In the genomic region with DNA sequence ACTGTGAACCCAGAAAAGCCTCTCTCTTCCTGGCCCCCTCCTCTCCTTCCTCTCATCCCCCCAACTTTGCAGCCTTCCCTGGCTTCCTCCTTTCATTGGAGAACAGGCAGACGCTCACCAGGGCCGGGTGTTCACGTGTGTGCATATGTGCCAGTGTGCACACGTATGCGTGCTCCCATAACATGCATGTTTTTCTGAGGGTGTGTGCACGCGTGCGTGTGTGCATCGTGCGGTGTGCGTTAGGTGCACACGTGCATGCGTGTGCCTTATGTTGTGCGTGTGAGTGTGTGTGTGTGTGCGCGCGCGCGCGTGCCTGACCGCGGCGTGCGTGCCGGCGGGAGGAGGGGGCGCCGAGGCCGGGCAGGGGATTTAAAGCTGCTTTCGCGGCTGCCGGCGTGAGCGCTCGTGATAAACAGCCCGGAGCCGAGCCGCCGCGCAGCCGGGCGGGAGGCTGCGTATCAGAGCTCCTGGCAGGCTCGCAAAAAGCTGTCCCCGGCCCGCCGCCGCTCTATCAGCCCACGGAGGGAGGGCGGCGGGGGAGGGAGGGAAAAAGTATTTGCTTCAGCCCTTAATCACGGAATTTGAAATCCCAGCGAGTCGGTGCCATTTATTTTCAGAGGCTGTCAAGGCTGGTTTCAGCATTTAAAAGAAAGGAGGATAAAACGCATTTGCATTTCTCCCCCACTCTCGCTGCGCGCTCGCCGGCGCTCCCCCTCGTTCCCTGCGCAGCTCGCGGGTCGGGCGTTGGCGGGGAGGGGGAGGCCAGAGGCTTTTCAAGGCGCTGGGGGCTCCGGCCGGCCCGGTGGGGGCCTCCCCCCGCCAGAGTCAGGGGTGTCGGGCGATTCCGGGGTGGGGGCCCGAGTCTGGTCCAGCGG, we compare ENCODE assay signal across 1 cellular context.
TF ChIP-seq lines count a peak whose summit lies in the region.

No MANE protein-coding gene starts in this region.

TF ChIP-seq in K562, 482 proteins besides CTCF, POLR2A, EP300 and RAD21 (continued from another document):
- 0 out of 2 replicates have a peak, but pooled peaks have one; percentile 11 for TF ChIP-seq ESRRA (IDR thresholded peaks at IDR 0.05; ENCODE audit: borderline replicate concordance, low read depth)
- TF ChIP-seq L3MBTL2 (IDR thresholded peaks at IDR 0.05): peak; percentile 64; the same call in 1 of the 2 replicates
- TF ChIP-seq, protein P1, sequence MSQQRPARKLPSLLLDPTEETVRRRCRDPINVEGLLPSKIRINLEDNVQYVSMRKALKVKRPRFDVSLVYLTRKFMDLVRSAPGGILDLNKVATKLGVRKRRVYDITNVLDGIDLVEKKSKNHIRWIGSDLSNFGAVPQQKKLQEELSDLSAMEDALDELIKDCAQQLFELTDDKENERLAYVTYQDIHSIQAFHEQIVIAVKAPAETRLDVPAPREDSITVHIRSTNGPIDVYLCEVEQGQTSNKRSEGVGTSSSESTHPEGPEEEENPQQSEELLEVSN (IDR thresholded peaks at IDR 0.05; ENCODE audit: borderline replicate concordance in 1 of 2, extremely low read depth in 1 of 2, insufficient read depth in 1 of 2, insufficient read length in 1 of 2, low read depth in 1 of 2, low read length in 1 of 2, poor library complexity in 1 of 2, severe bottlenecking in 1 of 2): peak; percentile 42 to 64
- TF ChIP-seq, protein P2, sequence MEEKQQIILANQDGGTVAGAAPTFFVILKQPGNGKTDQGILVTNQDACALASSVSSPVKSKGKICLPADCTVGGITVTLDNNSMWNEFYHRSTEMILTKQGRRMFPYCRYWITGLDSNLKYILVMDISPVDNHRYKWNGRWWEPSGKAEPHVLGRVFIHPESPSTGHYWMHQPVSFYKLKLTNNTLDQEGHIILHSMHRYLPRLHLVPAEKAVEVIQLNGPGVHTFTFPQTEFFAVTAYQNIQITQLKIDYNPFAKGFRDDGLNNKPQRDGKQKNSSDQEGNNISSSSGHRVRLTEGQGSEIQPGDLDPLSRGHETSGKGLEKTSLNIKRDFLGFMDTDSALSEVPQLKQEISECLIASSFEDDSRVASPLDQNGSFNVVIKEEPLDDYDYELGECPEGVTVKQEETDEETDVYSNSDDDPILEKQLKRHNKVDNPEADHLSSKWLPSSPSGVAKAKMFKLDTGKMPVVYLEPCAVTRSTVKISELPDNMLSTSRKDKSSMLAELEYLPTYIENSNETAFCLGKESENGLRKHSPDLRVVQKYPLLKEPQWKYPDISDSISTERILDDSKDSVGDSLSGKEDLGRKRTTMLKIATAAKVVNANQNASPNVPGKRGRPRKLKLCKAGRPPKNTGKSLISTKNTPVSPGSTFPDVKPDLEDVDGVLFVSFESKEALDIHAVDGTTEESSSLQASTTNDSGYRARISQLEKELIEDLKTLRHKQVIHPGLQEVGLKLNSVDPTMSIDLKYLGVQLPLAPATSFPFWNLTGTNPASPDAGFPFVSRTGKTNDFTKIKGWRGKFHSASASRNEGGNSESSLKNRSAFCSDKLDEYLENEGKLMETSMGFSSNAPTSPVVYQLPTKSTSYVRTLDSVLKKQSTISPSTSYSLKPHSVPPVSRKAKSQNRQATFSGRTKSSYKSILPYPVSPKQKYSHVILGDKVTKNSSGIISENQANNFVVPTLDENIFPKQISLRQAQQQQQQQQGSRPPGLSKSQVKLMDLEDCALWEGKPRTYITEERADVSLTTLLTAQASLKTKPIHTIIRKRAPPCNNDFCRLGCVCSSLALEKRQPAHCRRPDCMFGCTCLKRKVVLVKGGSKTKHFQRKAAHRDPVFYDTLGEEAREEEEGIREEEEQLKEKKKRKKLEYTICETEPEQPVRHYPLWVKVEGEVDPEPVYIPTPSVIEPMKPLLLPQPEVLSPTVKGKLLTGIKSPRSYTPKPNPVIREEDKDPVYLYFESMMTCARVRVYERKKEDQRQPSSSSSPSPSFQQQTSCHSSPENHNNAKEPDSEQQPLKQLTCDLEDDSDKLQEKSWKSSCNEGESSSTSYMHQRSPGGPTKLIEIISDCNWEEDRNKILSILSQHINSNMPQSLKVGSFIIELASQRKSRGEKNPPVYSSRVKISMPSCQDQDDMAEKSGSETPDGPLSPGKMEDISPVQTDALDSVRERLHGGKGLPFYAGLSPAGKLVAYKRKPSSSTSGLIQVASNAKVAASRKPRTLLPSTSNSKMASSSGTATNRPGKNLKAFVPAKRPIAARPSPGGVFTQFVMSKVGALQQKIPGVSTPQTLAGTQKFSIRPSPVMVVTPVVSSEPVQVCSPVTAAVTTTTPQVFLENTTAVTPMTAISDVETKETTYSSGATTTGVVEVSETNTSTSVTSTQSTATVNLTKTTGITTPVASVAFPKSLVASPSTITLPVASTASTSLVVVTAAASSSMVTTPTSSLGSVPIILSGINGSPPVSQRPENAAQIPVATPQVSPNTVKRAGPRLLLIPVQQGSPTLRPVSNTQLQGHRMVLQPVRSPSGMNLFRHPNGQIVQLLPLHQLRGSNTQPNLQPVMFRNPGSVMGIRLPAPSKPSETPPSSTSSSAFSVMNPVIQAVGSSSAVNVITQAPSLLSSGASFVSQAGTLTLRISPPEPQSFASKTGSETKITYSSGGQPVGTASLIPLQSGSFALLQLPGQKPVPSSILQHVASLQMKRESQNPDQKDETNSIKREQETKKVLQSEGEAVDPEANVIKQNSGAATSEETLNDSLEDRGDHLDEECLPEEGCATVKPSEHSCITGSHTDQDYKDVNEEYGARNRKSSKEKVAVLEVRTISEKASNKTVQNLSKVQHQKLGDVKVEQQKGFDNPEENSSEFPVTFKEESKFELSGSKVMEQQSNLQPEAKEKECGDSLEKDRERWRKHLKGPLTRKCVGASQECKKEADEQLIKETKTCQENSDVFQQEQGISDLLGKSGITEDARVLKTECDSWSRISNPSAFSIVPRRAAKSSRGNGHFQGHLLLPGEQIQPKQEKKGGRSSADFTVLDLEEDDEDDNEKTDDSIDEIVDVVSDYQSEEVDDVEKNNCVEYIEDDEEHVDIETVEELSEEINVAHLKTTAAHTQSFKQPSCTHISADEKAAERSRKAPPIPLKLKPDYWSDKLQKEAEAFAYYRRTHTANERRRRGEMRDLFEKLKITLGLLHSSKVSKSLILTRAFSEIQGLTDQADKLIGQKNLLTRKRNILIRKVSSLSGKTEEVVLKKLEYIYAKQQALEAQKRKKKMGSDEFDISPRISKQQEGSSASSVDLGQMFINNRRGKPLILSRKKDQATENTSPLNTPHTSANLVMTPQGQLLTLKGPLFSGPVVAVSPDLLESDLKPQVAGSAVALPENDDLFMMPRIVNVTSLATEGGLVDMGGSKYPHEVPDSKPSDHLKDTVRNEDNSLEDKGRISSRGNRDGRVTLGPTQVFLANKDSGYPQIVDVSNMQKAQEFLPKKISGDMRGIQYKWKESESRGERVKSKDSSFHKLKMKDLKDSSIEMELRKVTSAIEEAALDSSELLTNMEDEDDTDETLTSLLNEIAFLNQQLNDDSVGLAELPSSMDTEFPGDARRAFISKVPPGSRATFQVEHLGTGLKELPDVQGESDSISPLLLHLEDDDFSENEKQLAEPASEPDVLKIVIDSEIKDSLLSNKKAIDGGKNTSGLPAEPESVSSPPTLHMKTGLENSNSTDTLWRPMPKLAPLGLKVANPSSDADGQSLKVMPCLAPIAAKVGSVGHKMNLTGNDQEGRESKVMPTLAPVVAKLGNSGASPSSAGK (IDR thresholded peaks at IDR 0.05): peak; percentile 66
- 0 out of 2 replicates have a peak, but pooled peaks have one; percentile 25 for TF ChIP-seq NR2C2 (CRISPR knock-in tag; IDR thresholded peaks at IDR 0.05)
- TF ChIP-seq NR2C2 (tag; IDR thresholded peaks at IDR 0.05): no peak
- TF ChIP-seq ZNF146 (CRISPR knock-in tag; IDR thresholded peaks at IDR 0.05; ENCODE audit: unreplicated experiment): no peak
